In the genomic region with DNA sequence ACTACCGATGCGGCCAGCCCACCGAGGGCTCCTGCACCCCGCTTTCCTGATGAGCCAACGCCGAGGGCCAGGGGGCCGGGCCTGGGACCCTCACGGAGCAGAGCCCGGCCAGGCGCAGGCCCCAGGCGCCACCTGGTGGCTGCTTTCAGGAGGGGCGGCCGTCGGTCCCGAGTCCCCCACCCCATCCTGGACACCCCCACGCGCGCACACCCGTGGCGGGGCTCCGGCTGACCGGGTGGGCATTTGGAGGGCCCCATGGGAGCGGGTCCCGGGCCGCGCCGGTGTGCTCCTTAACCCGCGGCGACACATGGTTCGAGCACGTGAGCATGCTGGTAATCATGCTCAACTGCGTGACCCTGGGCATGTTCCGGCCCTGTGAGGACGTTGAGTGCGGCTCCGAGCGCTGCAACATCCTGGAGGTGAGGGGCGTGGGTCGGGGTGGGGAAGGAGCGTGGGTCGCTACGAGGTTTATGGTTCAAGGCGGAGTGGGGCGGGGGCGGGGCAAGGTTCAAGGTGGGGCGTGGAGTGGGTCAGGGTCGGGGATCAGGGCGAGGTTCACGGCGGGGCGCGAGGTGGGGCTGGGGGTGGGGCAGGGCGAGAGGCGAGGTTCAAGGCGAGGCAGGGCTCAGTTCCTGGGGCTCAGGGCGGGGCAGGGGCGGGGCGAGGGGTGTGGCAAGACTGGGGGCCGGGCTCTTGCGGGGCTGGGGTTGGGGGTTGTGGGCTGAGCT, we compare ENCODE assay signal across 8 cellular contexts. TPM values are rescaled to one million over a fixed set of nuclear protein-coding genes. Genes with fewer than 3 reads are reported as not detected.
DNase-seq lines count a peak whose midpoint lies in the region; ATAC-seq and TF ChIP-seq lines count a peak whose summit lies in the region.

No MANE protein-coding gene starts in this region.

- peak; percentile 37 for ATAC-seq in activated CD8-positive, alpha-beta T cell treated with anti-CD3 and anti-CD28 coated beads for 36 hours
- no peak for ATAC-seq in activated CD8-positive, alpha-beta T cell treated with anti-CD3 and anti-CD28 coated beads, Interleukin-2, amount 10 ng/mL, durations not matched to agents 7 days and 5 days
- peak; percentile 52 to 63 for ATAC-seq in activated T-cell treated with anti-CD3 and anti-CD28 coated beads, Interleukin-2, amount 50 U/mL, for 4 hours
- ATAC-seq in GM18870 (IDR thresholded peaks at IDR 0.05; ENCODE audit: unreplicated experiment) = no peak
- no peak for ATAC-seq in GM19452 (IDR thresholded peaks at IDR 0.05; ENCODE audit: unreplicated experiment)
- no peak for ATAC-seq in HG03457 (IDR thresholded peaks at IDR 0.05; ENCODE audit: unreplicated experiment)

- no peaks in the 10 kb centered on the region for H3K4me1 Mint-ChIP-seq in activated CD8-positive, alpha-beta T cell treated with anti-CD3 and anti-CD28 coated beads for 36 hours (ENCODE audit: low read depth)
- no peaks in the 10 kb centered on the region for H3K4me1 Mint-ChIP-seq in activated CD8-positive, alpha-beta T cell treated with anti-CD3 and anti-CD28 coated beads, Interleukin-2, amount 10 ng/mL, durations not matched to agents 7 days and 5 days (ENCODE audit: low read depth)
- H3K4me1 Mint-ChIP-seq in activated T-cell treated with anti-CD3 and anti-CD28 coated beads, Interleukin-2, amount 50 U/mL, for 4 hours (ENCODE audit: low read depth) = peaks cover 3% of the 10 kb centered on the region

- peak; percentile 90 for TF ChIP-seq CTCF in activated CD8-positive, alpha-beta T cell treated with anti-CD3 and anti-CD28 coated beads for 36 hours (IDR thresholded peaks at IDR 0.05)
- peak; percentile 89 for TF ChIP-seq CTCF in hepatocyte (IDR thresholded peaks at IDR 0.05; ENCODE audit: poor library complexity)
- peak; percentile 70 to 93 (median 84) for TF ChIP-seq CTCF in thyroid gland (IDR thresholded peaks at IDR 0.05)

- intact Hi-C loops in activated CD8-positive, alpha-beta T cell treated with anti-CD3 and anti-CD28 coated beads for 36 hours (cut with micrococcal nuclease) = no loop called here
- intact Hi-C loops in thyroid gland (cut with DNase I) = loop anchor here (2.0 to 10.0 kb wide), 2 partner anchors 88 to 490 kb away; a partner anchor contains a TSS

- TF ChIP-seq POLR2A in thyroid gland (IDR thresholded peaks at IDR 0.05) = no peak

- no peak overlapping the region for H3K27ac ChIP-seq in hepatocyte
- H3K27ac ChIP-seq in thyroid gland = no peak overlapping the region

- H3K27me3 ChIP-seq in hepatocyte = no peaks in the 10 kb centered on the region
- no peaks in the 10 kb centered on the region for H3K27me3 ChIP-seq in thyroid gland

- H3K9me3 Mint-ChIP-seq in activated CD8-positive, alpha-beta T cell treated with anti-CD3 and anti-CD28 coated beads for 36 hours = no peaks in the 10 kb centered on the region
- H3K9me3 Mint-ChIP-seq in activated CD8-positive, alpha-beta T cell treated with anti-CD3 and anti-CD28 coated beads, Interleukin-2, amount 10 ng/mL, durations not matched to agents 7 days and 5 days (ENCODE audit: insufficient read depth) = no peaks in the 10 kb centered on the region
- no peaks in the 10 kb centered on the region for H3K9me3 Mint-ChIP-seq in activated T-cell treated with anti-CD3 and anti-CD28 coated beads, Interleukin-2, amount 50 U/mL, for 4 hours

- H3K36me3 ChIP-seq in hepatocyte (replicated peaks; ENCODE audit: insufficient read depth, low read depth) = no peaks in the 10 kb centered on the region
- H3K36me3 ChIP-seq in thyroid gland = no peaks in the 10 kb centered on the region

- H3K9me3 ChIP-seq in hepatocyte (ENCODE audit: low read depth) = no peaks in the 10 kb centered on the region
- no peaks in the 10 kb centered on the region for H3K9me3 ChIP-seq in thyroid gland

- H3K4me3 ChIP-seq in hepatocyte (no peak overlapping the region), thyroid gland (replicated peaks in 1 of 3) (no peak overlapping the region)

- POLR2A ChIA-PET in activated CD8-positive, alpha-beta T cell treated with anti-CD3 and anti-CD28 coated beads for 36 hours (lab: Charles Lee) = no interaction called here
- POLR2A ChIA-PET in activated CD8-positive, alpha-beta T cell treated with anti-CD3 and anti-CD28 coated beads, Interleukin-2, amount 10 ng/mL, durations not matched to agents 7 days and 5 days (lab: Charles Lee) = no interaction called here

- H3K4me1 ChIP-seq in hepatocyte (ENCODE audit: insufficient read depth) (no peaks in the 10 kb centered on the region), thyroid gland (peaks cover 4 to 5% of the 10 kb centered on the region in 2 donors)

- H3K4me3 Mint-ChIP-seq in activated CD8-positive, alpha-beta T cell treated with anti-CD3 and anti-CD28 coated beads for 36 hours = no peak overlapping the region
- no peak overlapping the region for H3K4me3 Mint-ChIP-seq in activated CD8-positive, alpha-beta T cell treated with anti-CD3 and anti-CD28 coated beads, Interleukin-2, amount 10 ng/mL, durations not matched to agents 7 days and 5 days
- no peak overlapping the region for H3K4me3 Mint-ChIP-seq in activated T-cell treated with anti-CD3 and anti-CD28 coated beads, Interleukin-2, amount 50 U/mL, for 4 hours

- CTCF ChIA-PET in activated CD8-positive, alpha-beta T cell treated with anti-CD3 and anti-CD28 coated beads for 36 hours (lab: Charles Lee) = interaction anchor here (1.0 kb wide), 1 partner anchor 225 kb away, joined by 3 read pairs; no protein-coding TSS in a partner anchor
- CTCF ChIA-PET in activated CD8-positive, alpha-beta T cell treated with anti-CD3 and anti-CD28 coated beads, Interleukin-2, amount 10 ng/mL, durations not matched to agents 7 days and 5 days (lab: Charles Lee) = no interaction called here

- H3K79me2 ChIP-seq in hepatocyte = no peaks in the 10 kb centered on the region

- peak; percentile 28 for DNase-seq in activated CD8-positive, alpha-beta T cell treated with anti-CD3 and anti-CD28 coated beads for 36 hours
- no peak for DNase-seq in activated CD8-positive, alpha-beta T cell treated with anti-CD3 and anti-CD28 coated beads, Interleukin-2, amount 10 ng/mL, durations not matched to agents 7 days and 5 days
- DNase-seq in activated T-cell treated with anti-CD3 and anti-CD28 coated beads, Interleukin-2, amount 50 U/mL, for 4 hours = peak; percentile 17
- DNase-seq in hepatocyte (ENCODE audit: low spot score) (no peak), thyroid gland (peak; percentile 21 to 34)

- no peak overlapping the region for H3K4me2 ChIP-seq in hepatocyte

- H3K9me2 ChIP-seq in hepatocyte (replicated peaks; ENCODE audit: insufficient read depth) = no peaks in the 10 kb centered on the region

- no peak overlapping the region for H2AFZ ChIP-seq in hepatocyte

- H3K27me3 Mint-ChIP-seq in activated CD8-positive, alpha-beta T cell treated with anti-CD3 and anti-CD28 coated beads for 36 hours = no peaks in the 10 kb centered on the region
- H3K27me3 Mint-ChIP-seq in activated CD8-positive, alpha-beta T cell treated with anti-CD3 and anti-CD28 coated beads, Interleukin-2, amount 10 ng/mL, durations not matched to agents 7 days and 5 days (ENCODE audit: low read depth) = no peaks in the 10 kb centered on the region
- peaks cover 2% of the 10 kb centered on the region for H3K27me3 Mint-ChIP-seq in activated T-cell treated with anti-CD3 and anti-CD28 coated beads, Interleukin-2, amount 50 U/mL, for 4 hours (ENCODE audit: low read depth)

- H4K20me1 ChIP-seq in hepatocyte (ENCODE audit: insufficient read depth, poor library complexity, severe bottlenecking) = peaks cover 3% of the 10 kb centered on the region

- WGBS in hepatocyte (ENCODE audit: low lambda C conversion rate, missing lambda C conversion rate) = 58% methylated on average over 41 of the region's 61 CpGs
- WGBS in thyroid gland, 2 donors = 49 to 57% methylated on average over 20 to 21 of the region's 61 CpGs

- H3K27ac Mint-ChIP-seq in activated CD8-positive, alpha-beta T cell treated with anti-CD3 and anti-CD28 coated beads for 36 hours = no peak overlapping the region
- no peak overlapping the region for H3K27ac Mint-ChIP-seq in activated CD8-positive, alpha-beta T cell treated with anti-CD3 and anti-CD28 coated beads, Interleukin-2, amount 10 ng/mL, durations not matched to agents 7 days and 5 days

- H3K36me3 Mint-ChIP-seq in activated CD8-positive, alpha-beta T cell treated with anti-CD3 and anti-CD28 coated beads for 36 hours (ENCODE audit: low read depth) = no peaks in the 10 kb centered on the region
- H3K36me3 Mint-ChIP-seq in activated CD8-positive, alpha-beta T cell treated with anti-CD3 and anti-CD28 coated beads, Interleukin-2, amount 10 ng/mL, durations not matched to agents 7 days and 5 days (ENCODE audit: low read depth) = no peaks in the 10 kb centered on the region
- H3K36me3 Mint-ChIP-seq in activated T-cell treated with anti-CD3 and anti-CD28 coated beads, Interleukin-2, amount 50 U/mL, for 4 hours (ENCODE audit: insufficient read depth) = no peaks in the 10 kb centered on the region

RNA-seq across cellular contexts. Expression of a gene that starts 30.2 kb away (rescaled TPM):
- total RNA-seq in activated CD8-positive, alpha-beta T cell treated with anti-CD3 and anti-CD28 coated beads for 36 hours = not detected
- total RNA-seq in activated CD8-positive, alpha-beta T cell treated with anti-CD3 and anti-CD28 coated beads, Interleukin-2, amount 10 ng/mL, durations not matched to agents 7 days and 5 days = not detected
- total RNA-seq in activated T-cell treated with anti-CD3 and anti-CD28 coated beads, Interleukin-2, amount 50 U/mL, for 4 hours = not detected
- total RNA-seq in hepatocyte (0.67 and 1.3 TPM in 2 replicates), thyroid gland (not detected)
- 2.0 and 2.3 TPM in 2 replicates for polyA plus RNA-seq in hepatocyte

RNA-seq across cellular contexts. Expression of a gene that starts 35.2 kb away (rescaled TPM):
- total RNA-seq in activated CD8-positive, alpha-beta T cell treated with anti-CD3 and anti-CD28 coated beads for 36 hours = not detected
- not detected for total RNA-seq in activated CD8-positive, alpha-beta T cell treated with anti-CD3 and anti-CD28 coated beads, Interleukin-2, amount 10 ng/mL, durations not matched to agents 7 days and 5 days
- total RNA-seq in activated T-cell treated with anti-CD3 and anti-CD28 coated beads, Interleukin-2, amount 50 U/mL, for 4 hours = under 1 TPM in 2 of 3 donors, not detected in 1; 0.41 to 0.46 TPM
- not detected in 2 replicates for total RNA-seq in hepatocyte
- polyA plus RNA-seq in hepatocyte = not detected in 2 replicates
- total RNA-seq in thyroid gland = 10 to 100 TPM in 2 of 4 donors, 1 to 10 TPM in 1, not detected in 1; 1.1 to 16.6 (median 11.9) TPM

RNA-seq across cellular contexts. Expression of a gene that starts 41.9 kb away (rescaled TPM):
- total RNA-seq in activated CD8-positive, alpha-beta T cell treated with anti-CD3 and anti-CD28 coated beads for 36 hours = under 1 TPM; 0.27 to 0.34 TPM
- under 1 TPM; 0.57 to 0.92 TPM for total RNA-seq in activated CD8-positive, alpha-beta T cell treated with anti-CD3 and anti-CD28 coated beads, Interleukin-2, amount 10 ng/mL, durations not matched to agents 7 days and 5 days
- under 1 TPM; 0.34 to 0.51 (median 0.41) TPM for total RNA-seq in activated T-cell treated with anti-CD3 and anti-CD28 coated beads, Interleukin-2, amount 50 U/mL, for 4 hours
- total RNA-seq in hepatocyte (8.6 and 9.1 TPM in 2 replicates), thyroid gland (10 to 100 TPM in 2 of 4 donors, 1 to 10 TPM in 2; 8.4 to 12.4 (median 9.3) TPM)
- 9.1 and 9.7 TPM in 2 replicates for polyA plus RNA-seq in hepatocyte

RNA-seq across cellular contexts. Expression of a gene that starts 45.7 kb away (rescaled TPM):
- total RNA-seq in activated CD8-positive, alpha-beta T cell treated with anti-CD3 and anti-CD28 coated beads for 36 hours = not detected
- total RNA-seq in activated CD8-positive, alpha-beta T cell treated with anti-CD3 and anti-CD28 coated beads, Interleukin-2, amount 10 ng/mL, durations not matched to agents 7 days and 5 days = not detected
- under 1 TPM in 1 of 3 donors, not detected in 2; 0.35 TPM for total RNA-seq in activated T-cell treated with anti-CD3 and anti-CD28 coated beads, Interleukin-2, amount 50 U/mL, for 4 hours
- total RNA-seq in hepatocyte (not detected in 2 replicates), thyroid gland (1 to 10 TPM; 4.3 to 8.6 (median 6.5) TPM)
- polyA plus RNA-seq in hepatocyte = not detected in 2 replicates

Comparison
In these comparisons a context has a peak if more than half of its experiments do, and no peak if none do; other contexts are left out.
1. ATAC-seq: peak in activated CD8-positive, alpha-beta T cell treated with anti-CD3 and anti-CD28 coated beads for 36 hours (single experiment) and activated T-cell treated with anti-CD3 and anti-CD28 coated beads, Interleukin-2, amount 50 U/mL, for 4 hours (2 of 2); none in activated CD8-positive, alpha-beta T cell treated with anti-CD3 and anti-CD28 coated beads, Interleukin-2, amount 10 ng/mL, durations not matched to agents 7 days and 5 days (single experiment), GM18870 (single experiment), GM19452 (single experiment) and HG03457 (single experiment).
2. DNase-seq: peak in activated CD8-positive, alpha-beta T cell treated with anti-CD3 and anti-CD28 coated beads for 36 hours (single experiment), activated T-cell treated with anti-CD3 and anti-CD28 coated beads, Interleukin-2, amount 50 U/mL, for 4 hours (single experiment) and thyroid gland (2 of 2); none in activated CD8-positive, alpha-beta T cell treated with anti-CD3 and anti-CD28 coated beads, Interleukin-2, amount 10 ng/mL, durations not matched to agents 7 days and 5 days (single experiment) and hepatocyte (single experiment).
3. Peak in every context shown above with its lines, with median percentiles within 50 percentile points of each other: CTCF ChIP-seq.